1 cellular context compared by ENCODE assay signal in genomic region chrX:120486786-120487185, GRCh38.
TF ChIP-seq lines count a peak whose summit lies in the region.

No MANE protein-coding gene starts in this region.

TF ChIP-seq in HepG2, 621 proteins besides CTCF, POLR2A, EP300 and RAD21 (continued from another document and continues in another):
- TF ChIP-seq POLR2G (IDR thresholded peaks at IDR 0.05; ENCODE audit: low read depth, low read length) (peak; percentile 50; the same call in 1 of the 2 replicates), ZNF280D (CRISPR knock-in tag; IDR thresholded peaks at IDR 0.05) (no peak), TP53 (CRISPR knock-in tag; conservative IDR thresholded peaks at IDR 0.05) (no peak), E2F2 (CRISPR knock-in tag; IDR thresholded peaks at IDR 0.05; ENCODE audit: borderline replicate concordance) (no peak), ZNF770 (CRISPR knock-in tag; IDR thresholded peaks at IDR 0.05) (no peak), AHDC1 (CRISPR knock-in tag; IDR thresholded peaks at IDR 0.05; ENCODE audit: borderline replicate concordance) (peak; percentile 37; the same call in 1 of the 2 replicates), ZNF17 (CRISPR knock-in tag; IDR thresholded peaks at IDR 0.05) (no peak), AGO2 (optimal IDR thresholded peaks at IDR 0.05; ENCODE audit: low read depth, low read length) (no peak), HIC2 (CRISPR knock-in tag; IDR thresholded peaks at IDR 0.05; ENCODE audit: low read depth) (no peak), GTF2F1 (IDR thresholded peaks at IDR 0.05; ENCODE audit: low read length) (no peak), ARID2 (CRISPR knock-in tag; IDR thresholded peaks at IDR 0.05; ENCODE audit: borderline replicate concordance) (no peak), ZNF879 (CRISPR knock-in tag; IDR thresholded peaks at IDR 0.05) (no peak), GMEB2 (CRISPR knock-in tag; IDR thresholded peaks at IDR 0.05; ENCODE audit: low read depth) (no peak), THAP8 (CRISPR knock-in tag; IDR thresholded peaks at IDR 0.05; ENCODE audit: borderline replicate concordance) (no peak), ZNF446 (CRISPR knock-in tag; IDR thresholded peaks at IDR 0.05) (no peak), ZNF512B (CRISPR knock-in tag; IDR thresholded peaks at IDR 0.05; ENCODE audit: borderline replicate concordance) (no peak), ZFY (CRISPR knock-in tag; IDR thresholded peaks at IDR 0.05) (no peak), NAIF1 (CRISPR knock-in tag; IDR thresholded peaks at IDR 0.05; ENCODE audit: borderline replicate concordance) (no peak), NFATC3 (CRISPR knock-in tag; IDR thresholded peaks at IDR 0.05) (no peak), KAT7 (CRISPR knock-in tag; IDR thresholded peaks at IDR 0.05; ENCODE audit: borderline replicate concordance) (no peak), ZBTB7B (CRISPR knock-in tag; IDR thresholded peaks at IDR 0.05) (no peak), ZBTB37 (CRISPR knock-in tag; IDR thresholded peaks at IDR 0.05) (peak; percentile 97), ZFP82 (CRISPR knock-in tag; IDR thresholded peaks at IDR 0.05; ENCODE audit: borderline replicate concordance) (no peak), ZBTB3 (CRISPR knock-in tag; IDR thresholded peaks at IDR 0.05; ENCODE audit: borderline replicate concordance, low read depth) (no peak), PLSCR1 (CRISPR knock-in tag; IDR thresholded peaks at IDR 0.05; ENCODE audit: borderline replicate concordance) (no peak), CAMTA2 (CRISPR knock-in tag; IDR thresholded peaks at IDR 0.05; ENCODE audit: borderline replicate concordance) (no peak), ZNF567 (CRISPR knock-in tag; IDR thresholded peaks at IDR 0.05; ENCODE audit: borderline replicate concordance) (no peak), MTA1 (CRISPR knock-in tag; IDR thresholded peaks at IDR 0.05; ENCODE audit: borderline replicate concordance) (no peak), FOXP1 (IDR thresholded peaks at IDR 0.05) (no peak), FOXP1 (CRISPR knock-in tag; IDR thresholded peaks at IDR 0.05) (peak; percentile 45; the same call in 1 of the 2 replicates)
